1 cellular context compared by ENCODE assay signal in the genomic region with DNA sequence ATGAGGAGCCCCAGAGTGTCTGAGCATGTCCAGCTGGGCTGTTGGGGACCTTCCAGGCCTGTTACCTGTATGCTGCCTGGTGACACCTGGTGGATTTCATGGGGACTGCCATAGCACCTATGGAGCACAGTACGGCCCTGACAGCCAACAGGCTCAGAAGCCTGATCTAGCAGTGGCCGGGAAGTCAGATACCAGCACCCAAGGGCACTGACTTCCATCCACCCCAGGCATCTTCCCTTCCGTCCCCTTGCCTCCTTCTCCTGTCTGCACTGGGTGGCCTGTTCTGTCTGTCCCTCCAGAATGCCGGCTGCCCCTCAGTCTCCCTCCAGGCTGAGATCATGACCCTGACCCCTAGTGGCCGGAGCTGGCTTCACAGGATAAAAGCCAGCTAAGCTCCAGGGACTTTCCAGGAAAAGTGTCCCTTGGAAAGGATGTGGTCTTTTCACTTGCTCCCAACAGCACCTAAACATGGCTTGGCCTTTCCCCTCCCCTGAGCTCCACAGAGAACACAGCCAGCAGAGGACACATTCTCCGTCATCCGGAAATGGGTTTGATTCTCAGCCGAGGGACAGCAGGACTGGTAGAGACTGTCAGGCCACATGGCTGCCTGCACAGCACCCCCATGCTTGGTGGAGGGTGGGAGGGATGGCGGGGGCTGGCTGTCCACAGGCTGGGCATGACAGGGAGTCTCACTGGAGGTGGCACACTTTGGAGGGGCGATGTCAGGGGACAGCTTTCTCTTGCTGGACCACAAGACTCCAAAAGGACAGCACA.
TF ChIP-seq lines count a peak whose summit lies in the region.

No MANE protein-coding gene starts in this region.

TF ChIP-seq in HepG2, 621 proteins besides CTCF, POLR2A, EP300 and RAD21 (continued from another document):
- TF ChIP-seq, protein P1, sequence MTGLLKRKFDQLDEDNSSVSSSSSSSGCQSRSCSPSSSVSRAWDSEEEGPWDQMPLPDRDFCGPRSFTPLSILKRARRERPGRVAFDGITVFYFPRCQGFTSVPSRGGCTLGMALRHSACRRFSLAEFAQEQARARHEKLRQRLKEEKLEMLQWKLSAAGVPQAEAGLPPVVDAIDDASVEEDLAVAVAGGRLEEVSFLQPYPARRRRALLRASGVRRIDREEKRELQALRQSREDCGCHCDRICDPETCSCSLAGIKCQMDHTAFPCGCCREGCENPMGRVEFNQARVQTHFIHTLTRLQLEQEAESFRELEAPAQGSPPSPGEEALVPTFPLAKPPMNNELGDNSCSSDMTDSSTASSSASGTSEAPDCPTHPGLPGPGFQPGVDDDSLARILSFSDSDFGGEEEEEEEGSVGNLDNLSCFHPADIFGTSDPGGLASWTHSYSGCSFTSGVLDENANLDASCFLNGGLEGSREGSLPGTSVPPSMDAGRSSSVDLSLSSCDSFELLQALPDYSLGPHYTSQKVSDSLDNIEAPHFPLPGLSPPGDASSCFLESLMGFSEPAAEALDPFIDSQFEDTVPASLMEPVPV (CRISPR knock-in tag; IDR thresholded peaks at IDR 0.05) = 0 out of 2 replicates have a peak, but pooled peaks have one; percentile 56
- no peak for TF ChIP-seq GTF2F1 (IDR thresholded peaks at IDR 0.05; ENCODE audit: low read length)
- TF ChIP-seq SMAD1 (CRISPR knock-in tag; IDR thresholded peaks at IDR 0.05; ENCODE audit: borderline replicate concordance, low read depth) = no peak
- no peak for TF ChIP-seq NR2F6 (IDR thresholded peaks at IDR 0.05)
- no peak for TF ChIP-seq NR2F6 (CRISPR knock-in tag; IDR thresholded peaks at IDR 0.05)
- no peak for TF ChIP-seq TRIM24 (CRISPR knock-in tag; IDR thresholded peaks at IDR 0.05)
- TF ChIP-seq, protein P2, sequence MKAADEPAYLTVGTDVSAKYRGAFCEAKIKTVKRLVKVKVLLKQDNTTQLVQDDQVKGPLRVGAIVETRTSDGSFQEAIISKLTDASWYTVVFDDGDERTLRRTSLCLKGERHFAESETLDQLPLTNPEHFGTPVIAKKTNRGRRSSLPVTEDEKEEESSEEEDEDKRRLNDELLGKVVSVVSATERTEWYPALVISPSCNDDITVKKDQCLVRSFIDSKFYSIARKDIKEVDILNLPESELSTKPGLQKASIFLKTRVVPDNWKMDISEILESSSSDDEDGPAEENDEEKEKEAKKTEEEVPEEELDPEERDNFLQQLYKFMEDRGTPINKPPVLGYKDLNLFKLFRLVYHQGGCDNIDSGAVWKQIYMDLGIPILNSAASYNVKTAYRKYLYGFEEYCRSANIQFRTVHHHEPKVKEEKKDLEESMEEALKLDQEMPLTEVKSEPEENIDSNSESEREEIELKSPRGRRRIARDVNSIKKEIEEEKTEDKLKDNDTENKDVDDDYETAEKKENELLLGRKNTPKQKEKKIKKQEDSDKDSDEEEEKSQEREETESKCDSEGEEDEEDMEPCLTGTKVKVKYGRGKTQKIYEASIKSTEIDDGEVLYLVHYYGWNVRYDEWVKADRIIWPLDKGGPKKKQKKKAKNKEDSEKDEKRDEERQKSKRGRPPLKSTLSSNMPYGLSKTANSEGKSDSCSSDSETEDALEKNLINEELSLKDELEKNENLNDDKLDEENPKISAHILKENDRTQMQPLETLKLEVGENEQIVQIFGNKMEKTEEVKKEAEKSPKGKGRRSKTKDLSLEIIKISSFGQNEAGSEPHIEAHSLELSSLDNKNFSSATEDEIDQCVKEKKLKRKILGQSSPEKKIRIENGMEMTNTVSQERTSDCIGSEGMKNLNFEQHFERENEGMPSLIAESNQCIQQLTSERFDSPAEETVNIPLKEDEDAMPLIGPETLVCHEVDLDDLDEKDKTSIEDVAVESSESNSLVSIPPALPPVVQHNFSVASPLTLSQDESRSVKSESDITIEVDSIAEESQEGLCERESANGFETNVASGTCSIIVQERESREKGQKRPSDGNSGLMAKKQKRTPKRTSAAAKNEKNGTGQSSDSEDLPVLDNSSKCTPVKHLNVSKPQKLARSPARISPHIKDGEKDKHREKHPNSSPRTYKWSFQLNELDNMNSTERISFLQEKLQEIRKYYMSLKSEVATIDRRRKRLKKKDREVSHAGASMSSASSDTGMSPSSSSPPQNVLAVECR (CRISPR knock-in tag; IDR thresholded peaks at IDR 0.05; ENCODE audit: borderline replicate concordance) = peak; percentile 43; the same call in 1 of the 2 replicates
- no peak for TF ChIP-seq NCOR1 (IDR thresholded peaks at IDR 0.05; ENCODE audit: borderline replicate concordance, low read length)
- no peak for TF ChIP-seq ZNF616 (CRISPR knock-in tag; IDR thresholded peaks at IDR 0.05; ENCODE audit: low read depth)
- TF ChIP-seq, protein P3, sequence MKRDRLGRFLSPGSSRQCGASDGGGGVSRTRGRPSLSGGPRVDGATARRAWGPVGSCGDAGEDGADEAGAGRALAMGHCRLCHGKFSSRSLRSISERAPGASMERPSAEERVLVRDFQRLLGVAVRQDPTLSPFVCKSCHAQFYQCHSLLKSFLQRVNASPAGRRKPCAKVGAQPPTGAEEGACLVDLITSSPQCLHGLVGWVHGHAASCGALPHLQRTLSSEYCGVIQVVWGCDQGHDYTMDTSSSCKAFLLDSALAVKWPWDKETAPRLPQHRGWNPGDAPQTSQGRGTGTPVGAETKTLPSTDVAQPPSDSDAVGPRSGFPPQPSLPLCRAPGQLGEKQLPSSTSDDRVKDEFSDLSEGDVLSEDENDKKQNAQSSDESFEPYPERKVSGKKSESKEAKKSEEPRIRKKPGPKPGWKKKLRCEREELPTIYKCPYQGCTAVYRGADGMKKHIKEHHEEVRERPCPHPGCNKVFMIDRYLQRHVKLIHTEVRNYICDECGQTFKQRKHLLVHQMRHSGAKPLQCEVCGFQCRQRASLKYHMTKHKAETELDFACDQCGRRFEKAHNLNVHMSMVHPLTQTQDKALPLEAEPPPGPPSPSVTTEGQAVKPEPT (CRISPR knock-in tag; IDR thresholded peaks at IDR 0.05; ENCODE audit: low read depth) = no peak
- peak; percentile 47; the same call in 1 of the 2 replicates for TF ChIP-seq ZMYM4 (CRISPR knock-in tag; IDR thresholded peaks at IDR 0.05)
- no peak for TF ChIP-seq U2AF2 (IDR thresholded peaks at IDR 0.05; ENCODE audit: low read depth, low read length)
- TF ChIP-seq, protein P4, sequence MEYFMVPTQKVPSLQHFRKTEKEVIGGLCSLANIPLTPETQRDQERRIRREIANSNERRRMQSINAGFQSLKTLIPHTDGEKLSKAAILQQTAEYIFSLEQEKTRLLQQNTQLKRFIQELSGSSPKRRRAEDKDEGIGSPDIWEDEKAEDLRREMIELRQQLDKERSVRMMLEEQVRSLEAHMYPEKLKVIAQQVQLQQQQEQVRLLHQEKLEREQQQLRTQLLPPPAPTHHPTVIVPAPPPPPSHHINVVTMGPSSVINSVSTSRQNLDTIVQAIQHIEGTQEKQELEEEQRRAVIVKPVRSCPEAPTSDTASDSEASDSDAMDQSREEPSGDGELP (IDR thresholded peaks at IDR 0.05; ENCODE audit: borderline replicate concordance, low read depth) = 0 out of 2 replicates have a peak, but pooled peaks have one; percentile 15
- 0 out of 2 replicates have a peak, but pooled peaks have one; percentile 34 for TF ChIP-seq DMAP1 (CRISPR knock-in tag; IDR thresholded peaks at IDR 0.05)
- peak; percentile 42; the same call in 1 of the 2 replicates for TF ChIP-seq SMC3 (IDR thresholded peaks at IDR 0.05; ENCODE audit: low read length)
- 0 out of 2 replicates have a peak, but pooled peaks have one; percentile 21 for TF ChIP-seq PHF8 (CRISPR knock-in tag; IDR thresholded peaks at IDR 0.05)
- TF ChIP-seq SMAD3 (CRISPR knock-in tag; IDR thresholded peaks at IDR 0.05) = no peak
- TF ChIP-seq ELF1 (CRISPR knock-in tag; IDR thresholded peaks at IDR 0.05) = peak; percentile 30; the same call in 1 of the 2 replicates
